ENCODE assay signal across 1 cellular context in genomic region chr14:105155681-105156413, GRCh38.
TF ChIP-seq lines count a peak whose summit lies in the region.

No MANE protein-coding gene starts in this region.

TF ChIP-seq in K562, 482 proteins besides CTCF, POLR2A, EP300 and RAD21:
- TF ChIP-seq HMGN3 (IDR thresholded peaks at IDR 0.05; ENCODE audit: borderline replicate concordance, extremely low read depth, insufficient read length, low read depth, low read length): no peak
- TF ChIP-seq TFE3 (CRISPR knock-in tag; IDR thresholded peaks at IDR 0.05): no peak
- TF ChIP-seq STAG1 (CRISPR knock-in tag; IDR thresholded peaks at IDR 0.05; ENCODE audit: borderline replicate concordance): no peak
- TF ChIP-seq CC2D1A (IDR thresholded peaks at IDR 0.05): no peak
- 0 out of 2 replicates have a peak, but pooled peaks have one; percentile 14 for TF ChIP-seq RBFOX2 (IDR thresholded peaks at IDR 0.05; ENCODE audit: low read depth, low read length)
- no peak for TF ChIP-seq ZNF133 (CRISPR knock-in tag; IDR thresholded peaks at IDR 0.05)
- no peak for TF ChIP-seq BRF1 (IDR thresholded peaks at IDR 0.05; ENCODE audit: borderline replicate concordance, extremely low read depth, insufficient read length)
- TF ChIP-seq BHLHE40 (IDR thresholded peaks at IDR 0.05; ENCODE audit: low read length): no peak
- TF ChIP-seq, protein P1, sequence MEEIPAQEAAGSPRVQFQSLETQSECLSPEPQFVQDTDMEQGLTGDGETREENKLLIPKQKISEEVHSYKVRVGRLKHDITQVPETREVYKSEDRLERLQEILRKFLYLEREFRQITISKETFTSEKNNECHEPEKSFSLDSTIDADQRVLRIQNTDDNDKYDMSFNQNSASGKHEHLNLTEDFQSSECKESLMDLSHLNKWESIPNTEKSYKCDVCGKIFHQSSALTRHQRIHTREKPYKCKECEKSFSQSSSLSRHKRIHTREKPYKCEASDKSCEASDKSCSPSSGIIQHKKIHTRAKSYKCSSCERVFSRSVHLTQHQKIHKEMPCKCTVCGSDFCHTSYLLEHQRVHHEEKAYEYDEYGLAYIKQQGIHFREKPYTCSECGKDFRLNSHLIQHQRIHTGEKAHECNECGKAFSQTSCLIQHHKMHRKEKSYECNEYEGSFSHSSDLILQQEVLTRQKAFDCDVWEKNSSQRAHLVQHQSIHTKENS (CRISPR knock-in tag; IDR thresholded peaks at IDR 0.05): no peak
- TF ChIP-seq, protein P2, sequence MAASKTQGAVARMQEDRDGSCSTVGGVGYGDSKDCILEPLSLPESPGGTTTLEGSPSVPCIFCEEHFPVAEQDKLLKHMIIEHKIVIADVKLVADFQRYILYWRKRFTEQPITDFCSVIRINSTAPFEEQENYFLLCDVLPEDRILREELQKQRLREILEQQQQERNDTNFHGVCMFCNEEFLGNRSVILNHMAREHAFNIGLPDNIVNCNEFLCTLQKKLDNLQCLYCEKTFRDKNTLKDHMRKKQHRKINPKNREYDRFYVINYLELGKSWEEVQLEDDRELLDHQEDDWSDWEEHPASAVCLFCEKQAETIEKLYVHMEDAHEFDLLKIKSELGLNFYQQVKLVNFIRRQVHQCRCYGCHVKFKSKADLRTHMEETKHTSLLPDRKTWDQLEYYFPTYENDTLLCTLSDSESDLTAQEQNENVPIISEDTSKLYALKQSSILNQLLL (CRISPR knock-in tag; IDR thresholded peaks at IDR 0.05; ENCODE audit: borderline replicate concordance): no peak
- TF ChIP-seq, protein P3, sequence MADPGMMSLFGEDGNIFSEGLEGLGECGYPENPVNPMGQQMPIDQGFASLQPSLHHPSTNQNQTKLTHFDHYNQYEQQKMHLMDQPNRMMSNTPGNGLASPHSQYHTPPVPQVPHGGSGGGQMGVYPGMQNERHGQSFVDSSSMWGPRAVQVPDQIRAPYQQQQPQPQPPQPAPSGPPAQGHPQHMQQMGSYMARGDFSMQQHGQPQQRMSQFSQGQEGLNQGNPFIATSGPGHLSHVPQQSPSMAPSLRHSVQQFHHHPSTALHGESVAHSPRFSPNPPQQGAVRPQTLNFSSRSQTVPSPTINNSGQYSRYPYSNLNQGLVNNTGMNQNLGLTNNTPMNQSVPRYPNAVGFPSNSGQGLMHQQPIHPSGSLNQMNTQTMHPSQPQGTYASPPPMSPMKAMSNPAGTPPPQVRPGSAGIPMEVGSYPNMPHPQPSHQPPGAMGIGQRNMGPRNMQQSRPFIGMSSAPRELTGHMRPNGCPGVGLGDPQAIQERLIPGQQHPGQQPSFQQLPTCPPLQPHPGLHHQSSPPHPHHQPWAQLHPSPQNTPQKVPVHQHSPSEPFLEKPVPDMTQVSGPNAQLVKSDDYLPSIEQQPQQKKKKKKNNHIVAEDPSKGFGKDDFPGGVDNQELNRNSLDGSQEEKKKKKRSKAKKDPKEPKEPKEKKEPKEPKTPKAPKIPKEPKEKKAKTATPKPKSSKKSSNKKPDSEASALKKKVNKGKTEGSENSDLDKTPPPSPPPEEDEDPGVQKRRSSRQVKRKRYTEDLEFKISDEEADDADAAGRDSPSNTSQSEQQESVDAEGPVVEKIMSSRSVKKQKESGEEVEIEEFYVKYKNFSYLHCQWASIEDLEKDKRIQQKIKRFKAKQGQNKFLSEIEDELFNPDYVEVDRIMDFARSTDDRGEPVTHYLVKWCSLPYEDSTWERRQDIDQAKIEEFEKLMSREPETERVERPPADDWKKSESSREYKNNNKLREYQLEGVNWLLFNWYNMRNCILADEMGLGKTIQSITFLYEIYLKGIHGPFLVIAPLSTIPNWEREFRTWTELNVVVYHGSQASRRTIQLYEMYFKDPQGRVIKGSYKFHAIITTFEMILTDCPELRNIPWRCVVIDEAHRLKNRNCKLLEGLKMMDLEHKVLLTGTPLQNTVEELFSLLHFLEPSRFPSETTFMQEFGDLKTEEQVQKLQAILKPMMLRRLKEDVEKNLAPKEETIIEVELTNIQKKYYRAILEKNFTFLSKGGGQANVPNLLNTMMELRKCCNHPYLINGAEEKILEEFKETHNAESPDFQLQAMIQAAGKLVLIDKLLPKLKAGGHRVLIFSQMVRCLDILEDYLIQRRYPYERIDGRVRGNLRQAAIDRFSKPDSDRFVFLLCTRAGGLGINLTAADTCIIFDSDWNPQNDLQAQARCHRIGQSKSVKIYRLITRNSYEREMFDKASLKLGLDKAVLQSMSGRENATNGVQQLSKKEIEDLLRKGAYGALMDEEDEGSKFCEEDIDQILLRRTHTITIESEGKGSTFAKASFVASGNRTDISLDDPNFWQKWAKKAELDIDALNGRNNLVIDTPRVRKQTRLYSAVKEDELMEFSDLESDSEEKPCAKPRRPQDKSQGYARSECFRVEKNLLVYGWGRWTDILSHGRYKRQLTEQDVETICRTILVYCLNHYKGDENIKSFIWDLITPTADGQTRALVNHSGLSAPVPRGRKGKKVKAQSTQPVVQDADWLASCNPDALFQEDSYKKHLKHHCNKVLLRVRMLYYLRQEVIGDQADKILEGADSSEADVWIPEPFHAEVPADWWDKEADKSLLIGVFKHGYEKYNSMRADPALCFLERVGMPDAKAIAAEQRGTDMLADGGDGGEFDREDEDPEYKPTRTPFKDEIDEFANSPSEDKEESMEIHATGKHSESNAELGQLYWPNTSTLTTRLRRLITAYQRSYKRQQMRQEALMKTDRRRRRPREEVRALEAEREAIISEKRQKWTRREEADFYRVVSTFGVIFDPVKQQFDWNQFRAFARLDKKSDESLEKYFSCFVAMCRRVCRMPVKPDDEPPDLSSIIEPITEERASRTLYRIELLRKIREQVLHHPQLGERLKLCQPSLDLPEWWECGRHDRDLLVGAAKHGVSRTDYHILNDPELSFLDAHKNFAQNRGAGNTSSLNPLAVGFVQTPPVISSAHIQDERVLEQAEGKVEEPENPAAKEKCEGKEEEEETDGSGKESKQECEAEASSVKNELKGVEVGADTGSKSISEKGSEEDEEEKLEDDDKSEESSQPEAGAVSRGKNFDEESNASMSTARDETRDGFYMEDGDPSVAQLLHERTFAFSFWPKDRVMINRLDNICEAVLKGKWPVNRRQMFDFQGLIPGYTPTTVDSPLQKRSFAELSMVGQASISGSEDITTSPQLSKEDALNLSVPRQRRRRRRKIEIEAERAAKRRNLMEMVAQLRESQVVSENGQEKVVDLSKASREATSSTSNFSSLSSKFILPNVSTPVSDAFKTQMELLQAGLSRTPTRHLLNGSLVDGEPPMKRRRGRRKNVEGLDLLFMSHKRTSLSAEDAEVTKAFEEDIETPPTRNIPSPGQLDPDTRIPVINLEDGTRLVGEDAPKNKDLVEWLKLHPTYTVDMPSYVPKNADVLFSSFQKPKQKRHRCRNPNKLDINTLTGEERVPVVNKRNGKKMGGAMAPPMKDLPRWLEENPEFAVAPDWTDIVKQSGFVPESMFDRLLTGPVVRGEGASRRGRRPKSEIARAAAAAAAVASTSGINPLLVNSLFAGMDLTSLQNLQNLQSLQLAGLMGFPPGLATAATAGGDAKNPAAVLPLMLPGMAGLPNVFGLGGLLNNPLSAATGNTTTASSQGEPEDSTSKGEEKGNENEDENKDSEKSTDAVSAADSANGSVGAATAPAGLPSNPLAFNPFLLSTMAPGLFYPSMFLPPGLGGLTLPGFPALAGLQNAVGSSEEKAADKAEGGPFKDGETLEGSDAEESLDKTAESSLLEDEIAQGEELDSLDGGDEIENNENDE (IDR thresholded peaks at IDR 0.05; ENCODE audit: low read depth, low read length): no peak
- TF ChIP-seq, protein P4, sequence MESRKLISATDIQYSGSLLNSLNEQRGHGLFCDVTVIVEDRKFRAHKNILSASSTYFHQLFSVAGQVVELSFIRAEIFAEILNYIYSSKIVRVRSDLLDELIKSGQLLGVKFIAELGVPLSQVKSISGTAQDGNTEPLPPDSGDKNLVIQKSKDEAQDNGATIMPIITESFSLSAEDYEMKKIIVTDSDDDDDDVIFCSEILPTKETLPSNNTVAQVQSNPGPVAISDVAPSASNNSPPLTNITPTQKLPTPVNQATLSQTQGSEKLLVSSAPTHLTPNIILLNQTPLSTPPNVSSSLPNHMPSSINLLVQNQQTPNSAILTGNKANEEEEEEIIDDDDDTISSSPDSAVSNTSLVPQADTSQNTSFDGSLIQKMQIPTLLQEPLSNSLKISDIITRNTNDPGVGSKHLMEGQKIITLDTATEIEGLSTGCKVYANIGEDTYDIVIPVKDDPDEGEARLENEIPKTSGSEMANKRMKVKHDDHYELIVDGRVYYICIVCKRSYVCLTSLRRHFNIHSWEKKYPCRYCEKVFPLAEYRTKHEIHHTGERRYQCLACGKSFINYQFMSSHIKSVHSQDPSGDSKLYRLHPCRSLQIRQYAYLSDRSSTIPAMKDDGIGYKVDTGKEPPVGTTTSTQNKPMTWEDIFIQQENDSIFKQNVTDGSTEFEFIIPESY (CRISPR knock-in tag; IDR thresholded peaks at IDR 0.05): peak; percentile 26; the same call in 1 of the 2 replicates
- TF ChIP-seq MTA3 (IDR thresholded peaks at IDR 0.05; ENCODE audit: borderline replicate concordance): no peak
- TF ChIP-seq ZNF589 (CRISPR knock-in tag; IDR thresholded peaks at IDR 0.05; ENCODE audit: low read depth): no peak
